Comparison of ENCODE assay signal across 8 cellular contexts in genomic region chr1:177181631-177182291, GRCh38. TPM values are rescaled to one million over a fixed set of nuclear protein-coding genes. Genes with fewer than 3 reads are reported as not detected.
DNase-seq lines count a peak whose midpoint lies in the region; ATAC-seq lines count a peak whose summit lies in the region.

No MANE protein-coding gene starts in this region.

- H3K36me3 Mint-ChIP-seq in activated T-cell treated with anti-CD3 and anti-CD28 coated beads, Interleukin-2, amount 50 U/mL, for 72 hours (ENCODE audit: insufficient read depth in 2 of 2), result peaks cover 0 to 2% of the 10 kb centered on the region in 2 donors

- peak overlapping the region; percentile 67 to 70 for H3K4me3 Mint-ChIP-seq in activated T-cell treated with anti-CD3 and anti-CD28 coated beads, Interleukin-2, amount 50 U/mL, for 72 hours

- no peak overlapping the region for H3K27ac Mint-ChIP-seq in activated T-cell treated with anti-CD3 and anti-CD28 coated beads, Interleukin-2, amount 50 U/mL, for 72 hours

- peaks cover 37% of the 10 kb centered on the region for H3K27me3 Mint-ChIP-seq in activated T-cell treated with anti-CD3 and anti-CD28 coated beads, Interleukin-2, amount 50 U/mL, for 72 hours (ENCODE audit: low read depth)

- DNase-seq in DMS53 treated with DMSO at 0.1 percent for 48 hours (lab: John Stamatoyannopoulos, UW; ENCODE audit: unreplicated experiment) (peak; percentile 67), NCI-H526 (lab: John Stamatoyannopoulos, UW) (peak; percentile 84 to 98), Right ventricle myocardium superior (peak; percentile 61), pons (ENCODE audit: low spot score) (peak; percentile 39), cortex of kidney (lab: John Stamatoyannopoulos, UW) (no peak)
- DNase-seq in activated T-cell treated with anti-CD3 and anti-CD28 coated beads, Interleukin-2, amount 50 U/mL, for 72 hours, result peak; percentile 33 to 46

- peaks cover 0 to 3% of the 10 kb centered on the region in 2 donors for H3K9me3 Mint-ChIP-seq in activated T-cell treated with anti-CD3 and anti-CD28 coated beads, Interleukin-2, amount 50 U/mL, for 72 hours

- ATAC-seq in GM19452 (IDR thresholded peaks at IDR 0.05; ENCODE audit: unreplicated experiment), result peak; percentile 92
- ATAC-seq in HG03439 (IDR thresholded peaks at IDR 0.05; ENCODE audit: unreplicated experiment), result peak; percentile 88
- ATAC-seq in activated T-cell treated with anti-CD3 and anti-CD28 coated beads, Interleukin-2, amount 50 U/mL, for 72 hours (replicated peaks in 1 of 2), result peak; percentile 43 to 58
- peak; percentile 93 for ATAC-seq in Right ventricle myocardium superior (ENCODE audit: poor library complexity)

- peaks cover 11% of the 10 kb centered on the region for H3K4me1 Mint-ChIP-seq in activated T-cell treated with anti-CD3 and anti-CD28 coated beads, Interleukin-2, amount 50 U/mL, for 72 hours (ENCODE audit: low read depth)

- intact Hi-C loops in Right ventricle myocardium superior (cut with DNase I), result loop anchor here (2.0 kb wide), 1 partner anchor 285 kb away; no protein-coding TSS in a partner anchor

RNA-seq across cellular contexts. Expression of gene BRINP2, which starts 11.0 kb away (rescaled TPM):
- total RNA-seq in activated T-cell treated with anti-CD3 and anti-CD28 coated beads, Interleukin-2, amount 50 U/mL, for 72 hours, result not detected
- 0.65 TPM for total RNA-seq in Right ventricle myocardium superior

RNA-seq across cellular contexts. Expression of gene ASTN1, which starts 17.2 kb away (rescaled TPM):
- total RNA-seq in activated T-cell treated with anti-CD3 and anti-CD28 coated beads, Interleukin-2, amount 50 U/mL, for 72 hours, result not detected
- 0.32 TPM for total RNA-seq in Right ventricle myocardium superior
